ENCODE assay signal across 1 cellular context in the genomic region with DNA sequence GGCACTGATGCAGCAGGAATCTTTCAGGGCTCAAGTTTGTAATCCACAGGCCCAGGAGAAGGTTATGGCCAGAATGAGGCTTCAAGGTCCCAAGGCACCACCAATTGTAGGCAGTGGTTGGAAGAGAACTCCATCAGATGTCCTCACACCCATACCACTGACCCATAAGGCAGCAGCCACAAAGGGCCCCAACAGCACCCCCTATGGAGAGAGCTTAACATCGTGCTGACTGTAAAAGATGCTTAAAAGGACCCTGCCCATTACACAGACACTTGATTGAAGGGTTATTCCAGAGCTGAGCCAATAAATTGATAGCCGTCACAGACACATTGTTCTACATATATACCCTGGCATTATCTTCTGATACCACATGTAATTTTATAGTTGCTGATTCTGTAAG.
TF ChIP-seq lines count a peak whose summit lies in the region.

No MANE protein-coding gene starts in this region.

TF ChIP-seq in GM12878, 131 proteins besides CTCF, POLR2A, EP300 and RAD21 (continued from another document):
- TF ChIP-seq ATF3 (IDR thresholded peaks at IDR 0.05; ENCODE audit: borderline replicate concordance, extremely low read depth, low read depth, low read length) = no peak
TF ChIP-seq in GM12878: peak in this region for 0.
